Comparison of ENCODE assay signal across 7 cellular contexts in genomic region chr16:27802664-27803450, GRCh38.
"Had no signal": no experiment of that assay in that cellular context is flagged by ENCODE, and none has a peak within 500 bp of the region (broad histone marks: within the 10 kb centered on the region; RNA-seq: fewer than 3 reads in every experiment).

No MANE protein-coding gene starts in this region.

- H3K4me2 ChIP-seq: GM23338 had no signal

- H3K36me3 Mint-ChIP-seq: IgD-negative memory B cell had no signal

- H3K9me3 ChIP-seq: HAP-1 had no signal

- ATAC-seq: GM23338, HCT116, HepG2 had no signal

- DNase-seq: HFFc6 had no signal

- H3K36me3 ChIP-seq: HAP-1 had no signal

- H3K4me1 ChIP-seq: HAP-1 had no signal

- FAIRE-seq: HepG2 had no signal

- H3K4me3 Mint-ChIP-seq: GM23338, HFFc6, IgD-negative memory B cell had no signal

- H3K9me3 Mint-ChIP-seq: GM23338, HFFc6 had no signal

- H3K4me3 ChIP-seq: GM23338, HAP-1 had no signal

- H3K27ac ChIP-seq: HL-60 had no signal

- H3K27ac Mint-ChIP-seq: GM23338, HFFc6, IgD-negative memory B cell had no signal

- H2AFZ ChIP-seq: GM23338 had no signal
